In genomic region chr4:39256436-39256835, GRCh38 we compare ENCODE assay signal across 21 cellular contexts.
A peak's percentile ranks its signal among the peaks of the same experiment; 100 is the strongest.
DNase-seq lines count a peak whose midpoint lies in the region; TF ChIP-seq lines count a peak whose summit lies in the region.
"Had no signal": no experiment of that assay in that cellular context is flagged by ENCODE, and none has a peak within 500 bp of the region (broad histone marks: within the 10 kb centered on the region; RNA-seq: fewer than 3 reads in every experiment).

No MANE protein-coding gene starts in this region.

- H3K4me3 ChIP-seq in cardiac fibroblast (replicated peaks in 1 of 2; ENCODE audit: low read depth in 2 of 2, low read length in 2 of 2) (no peak overlapping the region), mesodermal cell (ENCODE audit: extremely low read depth, insufficient read depth, low read length, poor library complexity, severe bottlenecking) (no peak overlapping the region)
- H3K4me3 ChIP-seq: heart left ventricle, lower lobe of right lung, testis had no signal

- CTCF ChIA-PET in RWPE1 (lab: Yijun Ruan, JAX) = interaction anchor here (0.6 kb wide), 1 partner anchor 13 kb away, joined by 4 read pairs; no protein-coding TSS in a partner anchor

- peak; percentile 36 for DNase-seq in A172 (ENCODE audit: low spot score)
- DNase-seq in LHCN-M2 (ENCODE audit: low read depth) = peak; percentile 54
- DNase-seq in cardiac fibroblast (ENCODE audit: low read depth in 2 of 2) = peak; percentile 42 to 51
- DNase-seq in NCI-H2196 (lab: John Stamatoyannopoulos, UW; ENCODE audit: unreplicated experiment) = no peak
- DNase-seq in NCI-H2227 (lab: John Stamatoyannopoulos, UW; ENCODE audit: unreplicated experiment) = no peak
- no peak for DNase-seq in GM13977 (ENCODE audit: low spot score)
- DNase-seq in RWPE1 (ENCODE audit: low spot score) = no peak
- DNase-seq: activated CD4-positive, alpha-beta T cell treated with anti-CD3 and anti-CD28 coated beads, Interleukin-2, amount 50 U/mL, for 48 hours; activated naive CD4-positive, alpha-beta T cell treated with anti-CD3 and anti-CD28 coated beads, Interleukin-2, amount 50 U/mL, for 16 hours; heart left ventricle; immature natural killer cell; lower lobe of right lung; natural killer cell; NCI-H1694; NCI-H2227 treated with DMSO at 0.1 percent for 48 hours; NK-92 treated with Interleukin-12 subunit alpha and Interleukin-12 subunit beta, amount 100 ng/mL, for 24 hours; small intestine; stimulated activated CD4-positive, alpha-beta T cell treated with anti-CD3 and anti-CD28 coated beads, Interleukin-4, amount 100 ng/mL, for 24 hours; testis had no signal

- no peaks in the 10 kb centered on the region for H3K9me3 ChIP-seq in mesodermal cell (ENCODE audit: control insufficient read depth, low read length)
- H3K9me3 ChIP-seq: heart left ventricle, lower lobe of right lung, testis had no signal

- POLR2A ChIA-PET in RWPE1 (lab: Yijun Ruan, JAX; ENCODE audit: low non-redundant PET) = no interaction called here

- H3K4me1 ChIP-seq in mesodermal cell (ENCODE audit: control insufficient read depth, insufficient read depth, low read length, poor library complexity, severe bottlenecking) = peaks cover 22% of the 10 kb centered on the region
- H3K4me1 ChIP-seq: heart left ventricle, lower lobe of right lung, testis had no signal

- TF ChIP-seq CTCF in cardiac fibroblast (IDR thresholded peaks at IDR 0.05; ENCODE audit: low read depth, low read length) = no peak
- TF ChIP-seq CTCF in GM13977 (IDR thresholded peaks at IDR 0.05; ENCODE audit: extremely low read depth, insufficient read depth, missing control alignments) = no peak
- no peak for TF ChIP-seq CTCF in RWPE1 (conservative IDR thresholded peaks at IDR 0.05; ENCODE audit: low read depth)

- 100% methylated on average over 2 of the region's 2 CpGs for WGBS in mesodermal cell (ENCODE audit: insufficient coverage in 2 of 2), 2 experiments

- H3K36me3 ChIP-seq in mesodermal cell (ENCODE audit: control insufficient read depth, insufficient read depth, low read length) = peaks cover 19% of the 10 kb centered on the region

- H3K27ac ChIP-seq in mesodermal cell (ENCODE audit: low read depth, low read length, severe bottlenecking) = peak overlapping the region; percentile 80
- no peak overlapping the region for H3K27ac ChIP-seq in RWPE1
- H3K27ac ChIP-seq: C4-2B, heart left ventricle, lower lobe of right lung, testis had no signal

- in situ Hi-C loops in GM13977 (cut with MboI; ENCODE audit: low pct_unique_long_range_greater_than_20kb, low sequenced_read_pairs, unreplicated experiment) = no loop called here

Comparison
In these comparisons a context has a peak if more than half of its experiments do, and no peak if none do; other contexts are left out.
1. DNase-seq: peak in A172 (single experiment), LHCN-M2 (single experiment) and cardiac fibroblast (2 of 2); none in NCI-H2196 (single experiment), NCI-H2227 (single experiment), GM13977 (single experiment) and RWPE1 (single experiment).